In genomic region chr7:1668932-1669485, GRCh38 we compare ENCODE assay signal across 10 cellular contexts. TPM values are rescaled to one million over a fixed set of nuclear protein-coding genes. Genes with fewer than 3 reads are reported as not detected.
DNase-seq lines count a peak whose midpoint lies in the region; ATAC-seq, FAIRE-seq and TF ChIP-seq lines count a peak whose summit lies in the region.
"Had no signal": no experiment of that assay in that cellular context is flagged by ENCODE, and none has a peak within 500 bp of the region (broad histone marks: within the 10 kb centered on the region; RNA-seq: fewer than 3 reads in every experiment).

No MANE protein-coding gene starts in this region.

- no peak overlapping the region for H3K4me2 ChIP-seq in IMR-90 (ENCODE audit: low read depth, low read length)

- no peaks in the 10 kb centered on the region for H3K36me3 Mint-ChIP-seq in CD8-positive, alpha-beta memory T cell
- H3K36me3 Mint-ChIP-seq in endodermal cell (ENCODE audit: low read depth) = no peaks in the 10 kb centered on the region
- H3K36me3 Mint-ChIP-seq in nephron (ENCODE audit: low read depth) = no peaks in the 10 kb centered on the region

- peaks cover 29% of the 10 kb centered on the region for H3K27me3 ChIP-seq in CD8-positive, alpha-beta memory T cell (ENCODE audit: insufficient read depth, low read length, poor library complexity, severe bottlenecking)
- H3K27me3 ChIP-seq in IMR-90 (ENCODE audit: control insufficient read depth, insufficient read depth, low read length) = peaks cover 58% of the 10 kb centered on the region
- H3K27me3 ChIP-seq in endodermal cell (ENCODE audit: control insufficient read depth, insufficient read depth, low read length, poor library complexity, severe bottlenecking) = peaks cover 65% of the 10 kb centered on the region

- no peak overlapping the region for H3K4ac ChIP-seq in IMR-90 (ENCODE audit: low read depth, low read length)

- H3K9ac ChIP-seq in IMR-90 (ENCODE audit: low read depth, low read length) (no peak overlapping the region), endodermal cell (ENCODE audit: extremely low read depth, low read length, poor library complexity, severe bottlenecking) (no peak overlapping the region)

- TF ChIP-seq POLR2A in IMR-90 (IDR thresholded peaks at IDR 0.05; ENCODE audit: low read depth, low read length) = no peak

- CTCF ChIA-PET in CD8-positive, alpha-beta memory T cell (lab: Charles Lee) = no interaction called here
- CTCF ChIA-PET in IMR-90 (lab: Yijun Ruan, JAX) = interaction anchor here (0.6 kb wide), 1 partner anchor 496 kb away, joined by 7 read pairs; no protein-coding TSS in a partner anchor

- BruUV-seq in IMR-90 (replicated peaks; lab: Mats Ljungman, UMichigan) = no TSS peak

- POLR2A ChIA-PET in CD8-positive, alpha-beta memory T cell (lab: Charles Lee) = no interaction called here
- POLR2A ChIA-PET in IMR-90 (lab: Charles Lee; ENCODE audit: unreplicated experiment) = no interaction called here

- no peak for ATAC-seq in IMR-90 (ENCODE audit: low read depth)
- no peak for ATAC-seq in HG02870 (IDR thresholded peaks at IDR 0.05; ENCODE audit: unreplicated experiment)

- 12% methylated on average over 12 of the region's 43 CpGs; no CpG with 5 or more reads in 1 of the 2 experiments for WGBS in IMR-90 (ENCODE audit: extremely low coverage in 2 of 2, insufficient read length in 1 of 2), 2 experiments
- WGBS in endodermal cell (ENCODE audit: insufficient coverage in 1 of 2, insufficient read length in 1 of 2), 2 experiments = 16 to 20% methylated on average over 13 to 43 of the region's 43 CpGs

- no peak overlapping the region; the same call in 1 of the 2 replicates for H3K23ac ChIP-seq in IMR-90 (ENCODE audit: low read depth, low read length)

- no peak overlapping the region for H2AK5ac ChIP-seq in IMR-90 (ENCODE audit: low read depth, low read length)

- no peak for TF ChIP-seq CTCF in IMR-90 (conservative IDR thresholded peaks at IDR 0.05; ENCODE audit: low read depth, low read length)
- no peak for TF ChIP-seq CTCF in endodermal cell (conservative IDR thresholded peaks at IDR 0.05)
- TF ChIP-seq CTCF in nephron (IDR thresholded peaks at IDR 0.05; ENCODE audit: unreplicated experiment in 3 of 3) = no peak

- H3K36me3 ChIP-seq in CD8-positive, alpha-beta memory T cell (ENCODE audit: insufficient read depth, low read length) = no peaks in the 10 kb centered on the region
- H3K36me3 ChIP-seq in IMR-90 (ENCODE audit: control insufficient read depth, insufficient read depth, low read length) (no peaks in the 10 kb centered on the region), endodermal cell (ENCODE audit: control insufficient read depth, insufficient read depth, low read length) (no peaks in the 10 kb centered on the region)
- H3K36me3 ChIP-seq: pancreas had no signal

- H3K79me1 ChIP-seq in IMR-90 (ENCODE audit: low read depth in 1 of 2, low read length in 2 of 2) = no peaks in the 10 kb centered on the region

- DNase-seq in CD8-positive, alpha-beta memory T cell = peak in 1 of 5 donors; percentile 41
- DNase-seq in IMR-90 = peak; percentile 20
- peak; percentile 75 for DNase-seq in endodermal cell
- no peak for DNase-seq in nucleus accumbens (lab: John Stamatoyannopoulos, UW)
- DNase-seq in RCC 7860 (ENCODE audit: low spot score) = no peak
- DNase-seq in SW 1271 (lab: John Stamatoyannopoulos, UW) = no peak

- no peak overlapping the region for H3K56ac ChIP-seq in IMR-90 (ENCODE audit: extremely low read depth, insufficient read depth, low read length)

- H3K4me3 Mint-ChIP-seq in CD8-positive, alpha-beta memory T cell = peak overlapping the region; percentile 29 to 67 (median 55)
- H3K4me3 Mint-ChIP-seq in endodermal cell (peak overlapping the region; percentile 51), nephron (peak overlapping the region; percentile 79 to 81 (median 80))

- H2BK120ac ChIP-seq in IMR-90 (ENCODE audit: low read depth, low read length) = no peak overlapping the region

- no peak overlapping the region for H3K14ac ChIP-seq in IMR-90 (replicated peaks; ENCODE audit: low read depth, low read length)

- no peak overlapping the region for H4K5ac ChIP-seq in IMR-90 (ENCODE audit: low read depth, low read length)

- peaks cover 6 to 21% (median 6%) of the 10 kb centered on the region in 3 donors for H3K4me1 Mint-ChIP-seq in CD8-positive, alpha-beta memory T cell
- H3K4me1 Mint-ChIP-seq in endodermal cell (peaks cover 4% of the 10 kb centered on the region), nephron (peaks cover 15% of the 10 kb centered on the region)

- no peak overlapping the region for H2BK20ac ChIP-seq in IMR-90 (ENCODE audit: low read depth, low read length)

- no peak overlapping the region for H4K91ac ChIP-seq in IMR-90 (ENCODE audit: insufficient read depth, low read depth, low read length)

- H4K20me1 ChIP-seq in IMR-90 (ENCODE audit: insufficient read depth, low read length) = no peaks in the 10 kb centered on the region; the same call in 1 of the 2 replicates

- in situ Hi-C loops in IMR-90 (cut with MboI; ENCODE audit: low sequenced_read_pairs) = no loop called here

- H4K8ac ChIP-seq in IMR-90 (ENCODE audit: low read depth in 2 of 2, low read length in 2 of 2) = no peak overlapping the region

- no peak overlapping the region for H3K27ac ChIP-seq in CD8-positive, alpha-beta memory T cell (ENCODE audit: low read depth, low read length)
- no peak overlapping the region for H3K27ac ChIP-seq in IMR-90 (ENCODE audit: insufficient read depth, low read length)
- peak overlapping the region; percentile 68 for H3K27ac ChIP-seq in endodermal cell (ENCODE audit: low read depth, low read length)
- H3K27ac ChIP-seq: pancreas had no signal

- H2BK15ac ChIP-seq in IMR-90 (ENCODE audit: low read depth, low read length) = no peak overlapping the region

- no peaks in the 10 kb centered on the region for H3K9me3 Mint-ChIP-seq in CD8-positive, alpha-beta memory T cell
- H3K9me3 Mint-ChIP-seq in endodermal cell (no peaks in the 10 kb centered on the region), nephron (no peaks in the 10 kb centered on the region)

- FAIRE-seq in RCC 7860 (lab: Jason Lieb, UNC) = no peak
- FAIRE-seq: GM12891, pancreas had no signal

- intact Hi-C loops in IMR-90 (cut with micrococcal nuclease) = loop anchor here (5.0 kb wide), 1 partner anchor 143 kb away; no protein-coding TSS in a partner anchor

- no peak overlapping the region for H3K18ac ChIP-seq in IMR-90 (ENCODE audit: low read depth, low read length)

- no peak overlapping the region for H3K4me3 ChIP-seq in CD8-positive, alpha-beta memory T cell (ENCODE audit: low read length)
- H3K4me3 ChIP-seq in IMR-90 (ENCODE audit: insufficient read depth, low read depth, low read length) (no peak overlapping the region), endodermal cell (ENCODE audit: low read length) (no peak overlapping the region)

- no peak overlapping the region for H2BK5ac ChIP-seq in IMR-90 (ENCODE audit: low read depth, low read length, poor library complexity, severe bottlenecking)

- peak overlapping the region; percentile 18 for H2AFZ ChIP-seq in IMR-90 (replicated peaks; ENCODE audit: low read length, poor library complexity)

- no peaks in the 10 kb centered on the region for H3K9me3 ChIP-seq in CD8-positive, alpha-beta memory T cell (ENCODE audit: low read length)
- no peaks in the 10 kb centered on the region for H3K9me3 ChIP-seq in IMR-90 (ENCODE audit: control insufficient read depth, insufficient read depth, low read length)
- H3K9me3 ChIP-seq in endodermal cell (ENCODE audit: control insufficient read depth, low read length) = no peaks in the 10 kb centered on the region
- H3K9me3 ChIP-seq: pancreas had no signal

- peaks cover 30 to 31% of the 10 kb centered on the region in 2 donors for H3K27me3 Mint-ChIP-seq in CD8-positive, alpha-beta memory T cell
- H3K27me3 Mint-ChIP-seq in endodermal cell (ENCODE audit: insufficient read depth) (peaks cover 60% of the 10 kb centered on the region), nephron (ENCODE audit: low read depth) (peaks cover 27% of the 10 kb centered on the region)

- H2AK9ac ChIP-seq in IMR-90 (replicated peaks; ENCODE audit: low read depth, low read length, poor library complexity) = no peak overlapping the region

- no peaks in the 10 kb centered on the region for H3K4me1 ChIP-seq in CD8-positive, alpha-beta memory T cell (ENCODE audit: insufficient read depth, low read length)
- H3K4me1 ChIP-seq in IMR-90 (ENCODE audit: control insufficient read depth, insufficient read depth, low read length) (peaks cover 2% of the 10 kb centered on the region; the same call in 1 of the 2 replicates), endodermal cell (ENCODE audit: control insufficient read depth, insufficient read depth, low read length) (no peaks in the 10 kb centered on the region)

- no peaks in the 10 kb centered on the region for H3K9me1 ChIP-seq in IMR-90 (ENCODE audit: insufficient read depth, low read length)

- TF ChIP-seq RAD21 in IMR-90 (IDR thresholded peaks at IDR 0.05; ENCODE audit: low read length) = no peak

- dilution Hi-C loops in IMR-90 (cut with HindIII; ENCODE audit: low sequenced_read_pairs, unreplicated experiment) = no loop called here

- H3K27ac Mint-ChIP-seq in CD8-positive, alpha-beta memory T cell = peak overlapping the region in 1 of 8 donors; percentile 12
- no peak overlapping the region for H3K27ac Mint-ChIP-seq in endodermal cell
- H3K27ac Mint-ChIP-seq in nephron = peak overlapping the region; percentile 43 to 85 (median 65)

TF ChIP-seq in IMR-90, 13 proteins besides CTCF, POLR2A, EP300 and RAD21 (continues in another document):
- no peak for TF ChIP-seq RCOR1 (IDR thresholded peaks at IDR 0.05; ENCODE audit: insufficient replicate concordance, low read length)
- TF ChIP-seq NFE2L2 (IDR thresholded peaks at IDR 0.05; ENCODE audit: low read depth, low read length) = no peak
- TF ChIP-seq BHLHE40 (IDR thresholded peaks at IDR 0.05; ENCODE audit: low read depth, low read length) = no peak
- TF ChIP-seq MAZ (IDR thresholded peaks at IDR 0.05; ENCODE audit: borderline replicate concordance, low read depth, low read length) = no peak
- no peak for TF ChIP-seq FOS (IDR thresholded peaks at IDR 0.05; ENCODE audit: low read depth, low read length)
- TF ChIP-seq CEBPB (IDR thresholded peaks at IDR 0.05; ENCODE audit: low read depth, low read length) = no peak
- TF ChIP-seq RFX5 (IDR thresholded peaks at IDR 0.05; ENCODE audit: low read depth, low read length) = no peak
- TF ChIP-seq MXI1 (IDR thresholded peaks at IDR 0.05; ENCODE audit: borderline replicate concordance, low read depth, low read length) = no peak
- no peak for TF ChIP-seq CHD1 (IDR thresholded peaks at IDR 0.05; ENCODE audit: low read depth, low read length)

RNA-seq across cellular contexts. Expression of gene ELFN1, which starts 1.1 kb away (rescaled TPM):
- total RNA-seq in CD8-positive, alpha-beta memory T cell = under 1 TPM; 0.15 to 0.22 TPM
- 0.20 TPM for polyA plus RNA-seq in CD8-positive, alpha-beta memory T cell
- total RNA-seq in IMR-90 (2012; rRNA removed) = 1.6 and 2.2 TPM in 2 replicates
- 5.2 and 7.8 TPM in 2 replicates for polyA plus RNA-seq in IMR-90 (2012; rRNA removed)
- polyA plus RNA-seq in IMR-90 (2012; cell fraction: cytosol; rRNA removed) = 3.9 and 10.2 TPM in 2 replicates
- 3.8 and 9.6 TPM in 2 replicates for polyA plus RNA-seq in IMR-90 (2012; cell fraction: nucleus; rRNA removed; ENCODE audit: low replicate concordance)
- total RNA-seq in endodermal cell = 1 to 10 TPM; 2.1 to 5.0 TPM
- 13.6 TPM for polyA plus RNA-seq in endodermal cell (2013, experiment 1 of 2)
- polyA plus RNA-seq in endodermal cell (2013, experiment 2 of 2) = 12.4 TPM

Comparison
In these comparisons a context has a peak if more than half of its experiments do, and no peak if none do; other contexts are left out.
1. DNase-seq: peak in IMR-90 (single experiment) and endodermal cell (single experiment); none in nucleus accumbens (0 of 56), RCC 7860 (single experiment) and SW 1271 (0 of 2).
2. Peak in every context shown above with its lines, with median percentiles within 50 percentile points of each other: H3K4me3 Mint-ChIP-seq.